ENCODE assay signal across 1 cellular context in genomic region chr7:158816271-158816670, GRCh38.
TF ChIP-seq lines count a peak whose summit lies in the region.

No MANE protein-coding gene starts in this region.

TF ChIP-seq in HCT116, 20 proteins besides CTCF, POLR2A, EP300 and RAD21 (continued from another document):
- no peak for TF ChIP-seq EZH2phosphoT487 (IDR thresholded peaks at IDR 0.05; ENCODE audit: borderline replicate concordance)
- TF ChIP-seq YY1 (IDR thresholded peaks at IDR 0.05; ENCODE audit: extremely low read depth, insufficient replicate concordance, low read depth, low read length), result no peak
- no peak for TF ChIP-seq CEBPB (IDR thresholded peaks at IDR 0.05; ENCODE audit: low read depth)
TF ChIP-seq in HCT116: peak in this region for 0.
